Comparison of ENCODE assay signal across 14 cellular contexts in genomic region chr18:79250236-79250993, GRCh38.
"Had no signal": no experiment of that assay in that cellular context is flagged by ENCODE, and none has a peak within 500 bp of the region (broad histone marks: within the 10 kb centered on the region; RNA-seq: fewer than 3 reads in every experiment).

No MANE protein-coding gene starts in this region.

- ATAC-seq: T-helper 17 cell had no signal

- H3K27ac ChIP-seq: ascending aorta, cardiac muscle cell, esophagus squamous epithelium, parathyroid adenoma, transverse colon had no signal

- DNase-seq: activated CD8-positive, alpha-beta memory T cell treated with anti-CD3 and anti-CD28 coated beads, Interleukin-2, amount 50 U/mL, for 48 hours; activated naive CD4-positive, alpha-beta T cell; activated naive CD8-positive, alpha-beta T cell treated with anti-CD3 and anti-CD28 coated beads, Interleukin-2, amount 50 U/mL, for 24 hours; dorsolateral prefrontal cortex; esophagus squamous epithelium; immature natural killer cell; stimulated activated CD4-positive, alpha-beta T cell treated with anti-CD3 and anti-CD28 coated beads, Interleukin-4, amount 100 ng/mL, for 24 hours; stimulated activated naive CD4-positive, alpha-beta T cell; T-helper 17 cell; transverse colon had no signal

- H3K4me3 ChIP-seq: ascending aorta, cardiac muscle cell, esophagus squamous epithelium, transverse colon had no signal

- H3K4me3 Mint-ChIP-seq: activated naive CD8-positive, alpha-beta T cell treated with anti-CD3 and anti-CD28 coated beads, Interleukin-2, amount 50 U/mL, for 24 hours; activated T-helper 1 cell treated with anti-CD3 and anti-CD28 coated beads, Interleukin-12 subunit alpha, Interleukin-12 subunit beta, Interleukin-2, Interleukin-4 antibody, amounts not matched to agents 30 ng/mL and 10 ng/mL and 1 ng/mL, durations not matched to agents 14 hours and 24 hours and 36 hours; immature natural killer cell; T-helper 17 cell had no signal

- H3K36me3 ChIP-seq: cardiac muscle cell, transverse colon had no signal

- H3K4me1 ChIP-seq: parathyroid adenoma, transverse colon had no signal

- H2AFZ ChIP-seq: parathyroid adenoma had no signal

- H3K27ac Mint-ChIP-seq: activated naive CD8-positive, alpha-beta T cell treated with anti-CD3 and anti-CD28 coated beads, Interleukin-2, amount 50 U/mL, for 24 hours; activated T-helper 1 cell treated with anti-CD3 and anti-CD28 coated beads, Interleukin-12 subunit alpha, Interleukin-12 subunit beta, Interleukin-2, Interleukin-4 antibody, amounts not matched to agents 30 ng/mL and 10 ng/mL and 1 ng/mL, durations not matched to agents 14 hours and 24 hours and 36 hours; immature natural killer cell; T-helper 17 cell had no signal

- H3K27me3 ChIP-seq: ascending aorta, cardiac muscle cell, dorsolateral prefrontal cortex, esophagus squamous epithelium, transverse colon had no signal

- H3K9me3 Mint-ChIP-seq: activated naive CD8-positive, alpha-beta T cell treated with anti-CD3 and anti-CD28 coated beads, Interleukin-2, amount 50 U/mL, for 24 hours; activated T-helper 1 cell treated with anti-CD3 and anti-CD28 coated beads, Interleukin-12 subunit alpha, Interleukin-12 subunit beta, Interleukin-2, Interleukin-4 antibody, amounts not matched to agents 30 ng/mL and 10 ng/mL and 1 ng/mL, durations not matched to agents 14 hours and 24 hours and 36 hours; immature natural killer cell had no signal

- H3K27me3 Mint-ChIP-seq: activated naive CD8-positive, alpha-beta T cell treated with anti-CD3 and anti-CD28 coated beads, Interleukin-2, amount 50 U/mL, for 24 hours; T-helper 17 cell had no signal

- H3K79me2 ChIP-seq: parathyroid adenoma had no signal
